ENCODE assay signal across 1 cellular context in the genomic region with DNA sequence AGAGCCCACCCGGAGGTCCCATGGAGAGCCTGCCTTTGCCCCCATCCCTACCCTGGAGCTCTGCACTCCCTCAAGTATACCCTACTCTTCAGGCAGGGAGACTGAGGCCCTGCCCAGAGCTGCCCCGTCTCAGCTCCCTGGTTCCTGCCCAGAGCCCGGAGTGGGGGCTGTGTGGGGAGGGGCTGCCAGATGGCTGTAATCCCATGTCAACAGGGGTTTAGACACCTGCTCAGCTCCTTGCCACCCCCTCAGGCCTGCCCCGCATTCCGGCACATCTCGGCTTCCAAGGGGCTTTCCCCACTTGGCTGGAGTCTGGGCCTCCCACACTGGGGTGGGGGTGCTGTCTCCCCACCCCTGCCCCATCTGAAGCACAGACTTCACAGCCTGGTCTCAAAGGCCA.
A peak's percentile ranks its signal among the peaks of the same experiment; 100 is the strongest.
TF ChIP-seq lines count a peak whose summit lies in the region.

No MANE protein-coding gene starts in this region.

TF ChIP-seq in WTC11, 78 proteins besides CTCF, POLR2A, EP300 and RAD21:
- TF ChIP-seq ESRRA (CRISPR knock-in tag; IDR thresholded peaks at IDR 0.05; ENCODE audit: borderline replicate concordance) (no peak), ZNF423 (CRISPR knock-in tag; IDR thresholded peaks at IDR 0.05) (no peak), JAZF1 (CRISPR knock-in tag; IDR thresholded peaks at IDR 0.05) (no peak), SMAD3 (CRISPR knock-in tag; IDR thresholded peaks at IDR 0.05; ENCODE audit: borderline replicate concordance) (no peak), MXD4 (CRISPR knock-in tag; IDR thresholded peaks at IDR 0.05; ENCODE audit: borderline replicate concordance) (no peak)
- TF ChIP-seq, protein P1, sequence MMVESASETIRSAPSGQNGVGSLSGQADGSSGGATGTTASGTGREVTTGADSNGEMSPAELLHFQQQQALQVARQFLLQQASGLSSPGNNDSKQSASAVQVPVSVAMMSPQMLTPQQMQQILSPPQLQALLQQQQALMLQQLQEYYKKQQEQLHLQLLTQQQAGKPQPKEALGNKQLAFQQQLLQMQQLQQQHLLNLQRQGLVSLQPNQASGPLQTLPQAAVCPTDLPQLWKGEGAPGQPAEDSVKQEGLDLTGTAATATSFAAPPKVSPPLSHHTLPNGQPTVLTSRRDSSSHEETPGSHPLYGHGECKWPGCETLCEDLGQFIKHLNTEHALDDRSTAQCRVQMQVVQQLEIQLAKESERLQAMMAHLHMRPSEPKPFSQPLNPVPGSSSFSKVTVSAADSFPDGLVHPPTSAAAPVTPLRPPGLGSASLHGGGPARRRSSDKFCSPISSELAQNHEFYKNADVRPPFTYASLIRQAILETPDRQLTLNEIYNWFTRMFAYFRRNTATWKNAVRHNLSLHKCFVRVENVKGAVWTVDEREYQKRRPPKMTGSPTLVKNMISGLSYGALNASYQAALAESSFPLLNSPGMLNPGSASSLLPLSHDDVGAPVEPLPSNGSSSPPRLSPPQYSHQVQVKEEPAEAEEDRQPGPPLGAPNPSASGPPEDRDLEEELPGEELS (CRISPR knock-in tag; IDR thresholded peaks at IDR 0.05): no peak
- TF ChIP-seq, protein P2, sequence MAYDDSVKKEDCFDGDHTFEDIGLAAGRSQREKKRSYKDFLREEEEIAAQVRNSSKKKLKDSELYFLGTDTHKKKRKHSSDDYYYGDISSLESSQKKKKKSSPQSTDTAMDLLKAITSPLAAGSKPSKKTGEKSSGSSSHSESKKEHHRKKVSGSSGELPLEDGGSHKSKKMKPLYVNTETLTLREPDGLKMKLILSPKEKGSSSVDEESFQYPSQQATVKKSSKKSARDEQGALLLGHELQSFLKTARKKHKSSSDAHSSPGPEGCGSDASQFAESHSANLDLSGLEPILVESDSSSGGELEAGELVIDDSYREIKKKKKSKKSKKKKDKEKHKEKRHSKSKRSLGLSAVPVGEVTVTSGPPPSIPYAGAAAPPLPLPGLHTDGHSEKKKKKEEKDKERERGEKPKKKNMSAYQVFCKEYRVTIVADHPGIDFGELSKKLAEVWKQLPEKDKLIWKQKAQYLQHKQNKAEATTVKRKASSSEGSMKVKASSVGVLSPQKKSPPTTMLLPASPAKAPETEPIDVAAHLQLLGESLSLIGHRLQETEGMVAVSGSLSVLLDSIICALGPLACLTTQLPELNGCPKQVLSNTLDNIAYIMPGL (CRISPR knock-in tag; IDR thresholded peaks at IDR 0.05): peak; percentile 43; the same call in 1 of the 2 replicates
